ENCODE assay signal across 8 cellular contexts in the genomic region with DNA sequence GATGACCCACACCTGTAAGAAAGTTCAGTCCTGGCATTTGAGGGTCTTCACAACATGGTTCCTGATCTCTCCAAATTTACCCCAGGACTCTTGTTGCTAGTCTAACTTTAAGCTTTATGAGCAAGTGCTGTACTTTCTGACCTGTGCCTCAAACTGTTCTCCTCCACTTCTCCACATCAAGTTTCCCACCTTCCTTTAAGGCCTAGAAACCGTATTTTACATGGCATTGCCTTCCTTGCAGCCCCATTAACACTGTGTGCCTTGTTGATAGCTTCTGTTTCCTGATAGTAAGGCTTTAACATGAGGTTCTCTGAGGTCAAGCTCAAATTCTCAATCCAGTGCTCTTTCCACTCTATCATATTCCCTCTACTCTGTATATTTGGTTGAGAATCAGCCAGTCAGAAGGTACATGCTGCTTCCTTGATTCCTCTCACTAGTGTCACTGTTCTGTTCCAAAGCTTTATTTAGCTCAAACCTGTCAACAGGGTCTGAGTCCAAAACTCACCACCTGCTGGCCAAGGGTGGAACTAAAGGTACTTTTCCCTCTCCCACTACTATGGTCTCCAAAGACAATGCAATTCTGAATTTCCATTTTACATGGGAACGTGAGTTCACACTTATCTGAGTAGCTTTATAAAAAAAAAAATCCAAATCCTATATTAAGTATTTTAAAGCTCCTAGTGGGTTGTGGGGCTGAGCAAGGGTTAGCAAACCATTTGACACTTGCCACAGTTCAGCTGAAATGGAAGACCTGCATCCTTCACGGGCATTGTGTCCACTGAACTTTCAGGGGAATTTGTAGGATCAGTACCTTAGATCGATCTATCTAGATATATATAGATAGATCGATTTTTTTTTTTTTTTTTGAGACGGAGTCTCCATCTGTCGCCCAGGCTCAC. TPM values are rescaled to one million over a fixed set of nuclear protein-coding genes. Genes with fewer than 3 reads are reported as not detected.
DNase-seq lines count a peak whose midpoint lies in the region; ATAC-seq and TF ChIP-seq lines count a peak whose summit lies in the region.

No MANE protein-coding gene starts in this region.

- intact Hi-C loops in ascending aorta (cut with DNase I): loop anchor here (1.0 kb wide), 1 partner anchor 152 kb away; no protein-coding TSS in a partner anchor

- TF ChIP-seq CTCF in HL-60 (IDR thresholded peaks at IDR 0.05; ENCODE audit: insufficient read depth, low read length) (peak; percentile 20), ascending aorta (IDR thresholded peaks at IDR 0.05) (peak in 2 of 3 experiments; percentile 43 to 58)

- DNase-seq in DMS114 treated with DMSO at 0.1 percent for 48 hours (lab: John Stamatoyannopoulos, UW; ENCODE audit: unreplicated experiment) (peak; percentile 19), HL-60 (ENCODE audit: low read depth in 1 of 2, low spot score in 1 of 2) (peak in 1 of 2 experiments; percentile 46), SK-N-DZ (ENCODE audit: low spot score) (peak; percentile 53), ascending aorta (ENCODE audit: low spot score in 2 of 2) (no peak), iPS-NIHi11 (ENCODE audit: low spot score) (peak; percentile 58)
- DNase-seq in stimulated activated CD4-positive, alpha-beta T cell treated with anti-CD3 and anti-CD28 coated beads, Interleukin-4, amount 100 ng/mL, for 24 hours: peak; percentile 58

- H3K4me1 ChIP-seq in ascending aorta: no peaks in the 10 kb centered on the region

- H3K9me3 ChIP-seq in ascending aorta: no peaks in the 10 kb centered on the region

- H3K27me3 ChIP-seq in HL-60 (ENCODE audit: insufficient read depth, poor library complexity, severe bottlenecking) (no peaks in the 10 kb centered on the region), ascending aorta (no peaks in the 10 kb centered on the region)

- H3K27ac ChIP-seq in HL-60 (replicated peaks): no peak overlapping the region
- H3K27ac ChIP-seq in ascending aorta: no peak overlapping the region

- ATAC-seq in GM21528 (IDR thresholded peaks at IDR 0.05; ENCODE audit: low FRiP score, unreplicated experiment) (no peak), HG03159 (IDR thresholded peaks at IDR 0.05; ENCODE audit: unreplicated experiment) (no peak)

- H3K4me3 ChIP-seq in HL-60 (replicated peaks; ENCODE audit: insufficient read depth, low read length) (no peak overlapping the region), ascending aorta (no peak overlapping the region)

- peaks cover 38 to 72% of the 10 kb centered on the region in 2 donors for H3K36me3 ChIP-seq in ascending aorta

RNA-seq across cellular contexts. Expression of a gene that starts 21.1 kb away (rescaled TPM):
- polyA plus RNA-seq in SK-N-DZ (2014; cell fraction: cytosol; rRNA removed): 205 and 231 TPM in 2 replicates
- polyA plus RNA-seq in SK-N-DZ (2014; cell fraction: nucleus; rRNA removed): 135 and 148 TPM in 2 replicates
- total RNA-seq in ascending aorta: 96.3 TPM

RNA-seq across cellular contexts. Expression of a gene that starts 28.4 kb away (rescaled TPM):
- polyA plus RNA-seq in SK-N-DZ (2014; cell fraction: cytosol; rRNA removed): 69.4 and 102 TPM in 2 replicates
- 300 and 345 TPM in 2 replicates for polyA plus RNA-seq in SK-N-DZ (2014; cell fraction: nucleus; rRNA removed)
- 45.4 TPM for total RNA-seq in ascending aorta

RNA-seq across cellular contexts. Expression of a gene that starts 45.1 kb away (rescaled TPM):
- 16.2 and 18.0 TPM in 2 replicates for polyA plus RNA-seq in SK-N-DZ (2014; cell fraction: cytosol; rRNA removed)
- polyA plus RNA-seq in SK-N-DZ (2014; cell fraction: nucleus; rRNA removed): 18.1 and 21.6 TPM in 2 replicates
- total RNA-seq in ascending aorta: 2.4 TPM

RNA-seq across cellular contexts. Expression of a gene that starts 51.6 kb away (rescaled TPM):
- 220 and 242 TPM in 2 replicates for polyA plus RNA-seq in SK-N-DZ (2014; cell fraction: cytosol; rRNA removed)
- 226 and 235 TPM in 2 replicates for polyA plus RNA-seq in SK-N-DZ (2014; cell fraction: nucleus; rRNA removed)
- total RNA-seq in ascending aorta: 94.2 TPM

Comparison
In these comparisons a context has a peak if more than half of its experiments do, and no peak if none do; other contexts are left out.
1. DNase-seq: peak in DMS114 treated with DMSO at 0.1 percent for 48 hours (single experiment), SK-N-DZ (single experiment), iPS-NIHi11 (single experiment) and stimulated activated CD4-positive, alpha-beta T cell treated with anti-CD3 and anti-CD28 coated beads, Interleukin-4, amount 100 ng/mL, for 24 hours (single experiment); none in ascending aorta (0 of 2).